28 cellular contexts compared by ENCODE assay signal in genomic region chr12:126726481-126727217, GRCh38.
DNase-seq lines count a peak whose midpoint lies in the region; ATAC-seq and TF ChIP-seq lines count a peak whose summit lies in the region.
"Had no signal": no experiment of that assay in that cellular context is flagged by ENCODE, and none has a peak within 500 bp of the region (broad histone marks: within the 10 kb centered on the region; RNA-seq: fewer than 3 reads in every experiment).

No MANE protein-coding gene starts in this region.

- DNase-seq in cardiac muscle cell (ENCODE audit: low read depth in 1 of 2, low spot score in 1 of 2) (peak in 1 of 2 donors; percentile 37), left ventricle myocardium inferior (no peak), islet precursor cell (peak; percentile 54), upper lobe of right lung (no peak), suprapubic skin (ENCODE audit: low spot score in 2 of 2) (no peak), NCI-H69 (lab: John Stamatoyannopoulos, UW) (no peak), DMS153 treated with DMSO at 0.1 percent for 48 hours (lab: John Stamatoyannopoulos, UW; ENCODE audit: unreplicated experiment) (no peak)
- no peak for DNase-seq in effector memory CD8-positive, alpha-beta T cell
- DNase-seq: activated CD4-positive, alpha-beta T cell treated with anti-CD3 and anti-CD28 coated beads, Interleukin-2, amount 10 ng/mL, durations not matched to agents 24 days and 14 days; activated naive CD4-positive, alpha-beta T cell treated with anti-CD3 and anti-CD28 coated beads, Interleukin-2, amount 10 ng/mL, durations not matched to agents 7 days and 5 days; activated T-cell treated with anti-CD3 and anti-CD28 coated beads, Interleukin-2, amount 50 U/mL, for 72 hours; anterior cingulate cortex; CD8-positive, alpha-beta memory T cell; DMS79 treated with DMSO at 0.1 percent for 48 hours; foreskin keratinocyte; GM23248; Kasumi-1; kidney glomerular epithelial cell; NCI-H1694; NCI-H2171; NCI-H526; occipital lobe; T-helper 17 cell had no signal

- 17% methylated on average over 17 of the region's 69 CpGs for WGBS in suprapubic skin

- H3K4me1 ChIP-seq in cardiac muscle cell (ENCODE audit: low read depth) = peaks cover 10% of the 10 kb centered on the region
- H3K4me1 ChIP-seq in left ventricle myocardium inferior = peaks cover 2% of the 10 kb centered on the region
- no peaks in the 10 kb centered on the region for H3K4me1 ChIP-seq in upper lobe of right lung
- no peaks in the 10 kb centered on the region for H3K4me1 ChIP-seq in suprapubic skin
- H3K4me1 ChIP-seq: foreskin keratinocyte, upper lobe of left lung had no signal

- no peaks in the 10 kb centered on the region for H3K36me3 ChIP-seq in cardiac muscle cell
- no peaks in the 10 kb centered on the region for H3K36me3 ChIP-seq in left ventricle myocardium inferior
- no peaks in the 10 kb centered on the region for H3K36me3 ChIP-seq in upper lobe of right lung
- H3K36me3 ChIP-seq in suprapubic skin = no peaks in the 10 kb centered on the region
- H3K36me3 ChIP-seq: upper lobe of left lung had no signal

- no peaks in the 10 kb centered on the region for H3K36me3 Mint-ChIP-seq in effector memory CD8-positive, alpha-beta T cell (ENCODE audit: insufficient read depth)
- H3K36me3 Mint-ChIP-seq: activated naive CD4-positive, alpha-beta T cell treated with anti-CD3 and anti-CD28 coated beads, Interleukin-2, amount 10 ng/mL, durations not matched to agents 7 days and 5 days had no signal

- no peak for TF ChIP-seq CTCF in cardiac muscle cell (IDR thresholded peaks at IDR 0.05; ENCODE audit: low read depth, low read length)
- no peak for TF ChIP-seq CTCF in left ventricle myocardium inferior (IDR thresholded peaks at IDR 0.05; ENCODE audit: borderline replicate concordance)
- TF ChIP-seq CTCF in upper lobe of right lung (IDR thresholded peaks at IDR 0.05) = no peak
- no peak for TF ChIP-seq CTCF in suprapubic skin (IDR thresholded peaks at IDR 0.05)

- ATAC-seq in effector memory CD8-positive, alpha-beta T cell (replicated peaks) = no peak
- peak; percentile 20 for ATAC-seq in upper lobe of right lung
- ATAC-seq: activated T-cell treated with anti-CD3 and anti-CD28 coated beads, Interleukin-2, amount 50 U/mL, for 72 hours; foreskin keratinocyte; T-helper 17 cell had no signal

- TF ChIP-seq POLR2A in suprapubic skin (IDR thresholded peaks at IDR 0.05) = no peak

- H3K9me3 Mint-ChIP-seq in effector memory CD8-positive, alpha-beta T cell = peaks cover 7 to 20% of the 10 kb centered on the region in 2 donors
- H3K9me3 Mint-ChIP-seq: activated CD4-positive, alpha-beta T cell treated with anti-CD3 and anti-CD28 coated beads, Interleukin-2, amount 10 ng/mL, durations not matched to agents 24 days and 14 days had no signal

- peaks cover 6 to 17% of the 10 kb centered on the region in 2 donors for H3K4me1 Mint-ChIP-seq in effector memory CD8-positive, alpha-beta T cell (ENCODE audit: low read depth in 2 of 2)
- H3K4me1 Mint-ChIP-seq: activated CD4-positive, alpha-beta T cell treated with anti-CD3 and anti-CD28 coated beads, Interleukin-2, amount 10 ng/mL, durations not matched to agents 24 days and 14 days; activated naive CD4-positive, alpha-beta T cell treated with anti-CD3 and anti-CD28 coated beads, Interleukin-2, amount 10 ng/mL, durations not matched to agents 7 days and 5 days; memory B cell; T-helper 17 cell had no signal

- H3K27ac Mint-ChIP-seq in effector memory CD8-positive, alpha-beta T cell = no peak overlapping the region
- H3K27ac Mint-ChIP-seq: activated T-cell treated with anti-CD3 and anti-CD28 coated beads, Interleukin-2, amount 50 U/mL, for 72 hours; memory B cell; T-helper 17 cell had no signal

- H3K27me3 ChIP-seq in cardiac muscle cell (peaks cover 74% of the 10 kb centered on the region), left ventricle myocardium inferior (ENCODE audit: low read depth) (peaks cover 84% of the 10 kb centered on the region), upper lobe of right lung (peaks cover 32% of the 10 kb centered on the region), suprapubic skin (peaks cover 36% of the 10 kb centered on the region)
- H3K27me3 ChIP-seq: foreskin keratinocyte had no signal

- no peak for TF ChIP-seq EP300 in suprapubic skin (IDR thresholded peaks at IDR 0.05)

- H3K27ac ChIP-seq in cardiac muscle cell (no peak overlapping the region), left ventricle myocardium inferior (replicated peaks) (no peak overlapping the region), upper lobe of right lung (no peak overlapping the region), suprapubic skin (no peak overlapping the region)
- H3K27ac ChIP-seq: epithelial cell of prostate, foreskin keratinocyte, GM23248, upper lobe of left lung, VCaP had no signal

- H3K9me3 ChIP-seq in cardiac muscle cell (ENCODE audit: low read depth) = no peaks in the 10 kb centered on the region
- no peaks in the 10 kb centered on the region for H3K9me3 ChIP-seq in left ventricle myocardium inferior (replicated peaks)
- H3K9me3 ChIP-seq in upper lobe of right lung = no peaks in the 10 kb centered on the region
- no peaks in the 10 kb centered on the region for H3K9me3 ChIP-seq in suprapubic skin
- H3K9me3 ChIP-seq: upper lobe of left lung had no signal

- peak overlapping the region; percentile 47 to 70 for H3K4me3 Mint-ChIP-seq in effector memory CD8-positive, alpha-beta T cell
- H3K4me3 Mint-ChIP-seq: activated CD4-positive, alpha-beta T cell treated with anti-CD3 and anti-CD28 coated beads, Interleukin-2, amount 10 ng/mL, durations not matched to agents 24 days and 14 days; activated naive CD4-positive, alpha-beta T cell treated with anti-CD3 and anti-CD28 coated beads, Interleukin-2, amount 10 ng/mL, durations not matched to agents 7 days and 5 days; activated T-cell treated with anti-CD3 and anti-CD28 coated beads, Interleukin-2, amount 50 U/mL, for 72 hours; central memory CD8-positive, alpha-beta T cell; memory B cell; T-helper 17 cell had no signal

- intact Hi-C loops in left ventricle myocardium inferior (cut with micrococcal nuclease) (no loop called here), upper lobe of right lung (cut with DNase I) (no loop called here)

- H3K27me3 Mint-ChIP-seq in effector memory CD8-positive, alpha-beta T cell = peaks cover 31 to 55% of the 10 kb centered on the region in 2 donors

- H3K4me3 ChIP-seq in cardiac muscle cell (peak overlapping the region; percentile 3), left ventricle myocardium inferior (no peak overlapping the region), upper lobe of right lung (no peak overlapping the region), suprapubic skin (no peak overlapping the region)
- H3K4me3 ChIP-seq: GM23248, upper lobe of left lung had no signal
